In the genomic region with DNA sequence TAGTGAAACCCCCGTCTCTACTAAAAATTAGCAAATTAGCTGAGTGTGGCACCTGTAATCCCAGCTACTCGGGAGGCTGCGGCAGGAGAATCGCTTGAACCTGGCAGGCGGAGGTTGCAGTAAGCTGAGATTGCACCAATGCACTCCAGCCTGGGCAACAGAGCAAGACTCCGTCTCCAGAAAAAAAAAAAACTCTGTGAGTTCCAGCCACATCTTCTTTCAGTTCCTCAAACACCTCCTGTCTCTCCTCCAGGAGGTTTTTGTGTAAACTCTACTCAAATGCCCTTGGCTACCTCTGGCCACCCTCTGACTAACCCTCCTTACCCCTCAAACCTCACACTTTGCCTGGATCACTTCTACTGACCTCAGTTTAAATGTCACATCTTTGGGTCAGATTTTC, we compare ENCODE assay signal across 8 cellular contexts. TPM values are rescaled to one million over a fixed set of nuclear protein-coding genes. Genes with fewer than 3 reads are reported as not detected.
DNase-seq lines count a peak whose midpoint lies in the region; ATAC-seq and TF ChIP-seq lines count a peak whose summit lies in the region.
"Had no signal": no experiment of that assay in that cellular context is flagged by ENCODE, and none has a peak within 500 bp of the region (broad histone marks: within the 10 kb centered on the region; RNA-seq: fewer than 3 reads in every experiment).

No MANE protein-coding gene starts in this region.

- DNase-seq in germinal center (ENCODE audit: low spot score) (peak; percentile 37), kidney glomerular epithelial cell (lab: John Stamatoyannopoulos, UW) (no peak), HFFc6 (no peak), sciatic nerve (ENCODE audit: low spot score) (no peak)

- H3K27ac Mint-ChIP-seq in HFFc6: no peak overlapping the region

- H3K9me3 Mint-ChIP-seq in HFFc6: no peaks in the 10 kb centered on the region

- no peak for TF ChIP-seq CTCF in HFFc6 (IDR thresholded peaks at IDR 0.05)

- H3K36me3 Mint-ChIP-seq in HFFc6 (ENCODE audit: low read depth): no peaks in the 10 kb centered on the region

- peaks cover 26% of the 10 kb centered on the region for H3K4me1 Mint-ChIP-seq in HFFc6 (ENCODE audit: low read depth)

- ATAC-seq in GM18861 (IDR thresholded peaks at IDR 0.05; ENCODE audit: unreplicated experiment) (peak; percentile 75), GM21515 (IDR thresholded peaks at IDR 0.05; ENCODE audit: unreplicated experiment) (peak; percentile 64), HG03280 (IDR thresholded peaks at IDR 0.05; ENCODE audit: unreplicated experiment) (peak; percentile 62), sciatic nerve (no peak)
- ATAC-seq: left lobe of liver had no signal

- no peak overlapping the region for H3K4me3 Mint-ChIP-seq in HFFc6

- intact Hi-C loops in sciatic nerve (cut with DNase I): no loop called here

- peaks cover 12% of the 10 kb centered on the region for H3K27me3 Mint-ChIP-seq in HFFc6 (ENCODE audit: insufficient read depth)

RNA-seq across cellular contexts. Expression of a gene that starts 38.1 kb away (rescaled TPM):
- total RNA-seq in HFFc6 (2021; fragmentation: NEBNext Ultra II Directional; extraction: Animal tissue kit (Norgen Biotek cat#: 25700)): not detected
- 12.2 TPM for total RNA-seq in sciatic nerve

RNA-seq across cellular contexts. Expression of a gene that starts 53.7 kb away (rescaled TPM):
- total RNA-seq in HFFc6 (2021; fragmentation: NEBNext Ultra II Directional; extraction: Animal tissue kit (Norgen Biotek cat#: 25700)): 100 to 1,000 TPM; 147 to 188 (median 183) TPM
- 102 TPM for total RNA-seq in sciatic nerve

Comparison
In these comparisons a context has a peak if more than half of its experiments do, and no peak if none do; other contexts are left out.
1. RNA of a gene that starts 38.1 kb away (total RNA-seq): 12.2 TPM in sciatic nerve (single experiment); not detected in HFFc6; every median in the first group is over 10 times any median in the second.